In the genomic region with DNA sequence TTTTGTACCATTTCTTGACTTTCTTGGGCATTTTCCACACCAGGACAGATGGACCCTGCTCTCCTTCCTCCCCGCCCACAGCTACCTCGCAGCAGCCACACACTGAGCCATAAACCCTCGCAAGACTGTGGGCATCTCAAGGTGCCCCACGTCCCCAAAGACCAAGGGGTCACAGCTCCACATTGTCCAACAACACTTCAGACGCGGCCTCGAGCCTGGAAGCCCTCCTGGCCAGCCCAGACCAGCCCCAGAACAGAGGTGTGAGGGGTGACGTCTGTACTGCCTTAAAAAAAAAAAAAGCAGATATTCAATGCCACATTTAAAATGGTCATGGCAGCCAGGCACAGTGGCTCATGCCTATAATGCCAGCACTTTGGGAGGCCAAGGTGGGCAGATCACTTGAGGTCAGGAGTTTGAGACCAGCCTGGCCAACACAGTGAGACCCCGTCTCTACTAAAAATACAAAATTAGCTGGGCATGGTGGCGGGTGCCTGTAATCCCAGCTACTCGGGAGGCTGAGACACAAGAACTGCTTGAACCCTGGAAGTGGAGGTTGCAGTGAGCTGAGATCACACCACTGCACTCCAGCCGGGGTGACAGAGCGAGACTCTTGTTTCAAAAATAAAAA, we compare ENCODE assay signal across 1 cellular context.
A peak's percentile ranks its signal among the peaks of the same experiment; 100 is the strongest.
TF ChIP-seq lines count a peak whose summit lies in the region.

No MANE protein-coding gene starts in this region.

TF ChIP-seq in HepG2, 621 proteins besides CTCF, POLR2A, EP300 and RAD21:
- 0 out of 2 replicates have a peak, but pooled peaks have one; percentile 34 for TF ChIP-seq ZNF121 (CRISPR knock-in tag; IDR thresholded peaks at IDR 0.05)
